In the genomic region with DNA sequence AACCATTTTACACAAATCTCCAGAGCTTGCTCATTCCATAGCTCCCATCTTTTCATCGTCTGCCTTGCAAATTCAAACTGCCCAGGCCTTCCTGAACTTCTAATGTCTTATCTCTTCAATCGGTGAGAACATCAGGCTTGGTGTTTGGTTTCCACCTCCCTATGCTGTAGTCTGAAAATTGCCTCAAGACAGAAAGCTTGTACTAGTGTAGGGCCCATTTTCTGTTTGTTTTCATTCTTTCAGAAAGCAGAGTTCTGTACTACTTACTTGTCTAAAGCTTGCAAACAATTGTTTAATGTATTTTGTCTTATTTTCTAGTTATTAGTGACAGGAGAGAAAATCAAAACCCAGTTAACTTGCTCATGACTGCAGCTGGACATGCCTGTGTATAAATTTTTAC, we compare ENCODE assay signal across 1 cellular context.
TF ChIP-seq lines count a peak whose summit lies in the region.

No MANE protein-coding gene starts in this region.

TF ChIP-seq in SK-N-SH treated with all-trans-retinoic acid at 6 μM for 48 hours, 23 proteins besides CTCF, POLR2A, EP300 and RAD21 (continued from another document):
- TF ChIP-seq CSDC2 (CRISPR knock-in tag; IDR thresholded peaks at IDR 0.05) (no peak), ZC3H10 (CRISPR knock-in tag; IDR thresholded peaks at IDR 0.05) (no peak), ISL1 (CRISPR knock-in tag; IDR thresholded peaks at IDR 0.05) (no peak), SNAI2 (CRISPR knock-in tag; IDR thresholded peaks at IDR 0.05) (no peak), ZNF565 (CRISPR knock-in tag; conservative IDR thresholded peaks at IDR 0.05; ENCODE audit: low read depth) (no peak)
